ENCODE assay signal across 1 cellular context in genomic region chr21:42537106-42537742, GRCh38.
TF ChIP-seq lines count a peak whose summit lies in the region.

No MANE protein-coding gene starts in this region.

TF ChIP-seq in GM23338, 12 proteins besides CTCF, POLR2A, EP300 and RAD21 (continued from another document):
- TF ChIP-seq ZNF462 (CRISPR knock-in tag; IDR thresholded peaks at IDR 0.05), result no peak
